Comparison of ENCODE assay signal across 15 cellular contexts in the genomic region with DNA sequence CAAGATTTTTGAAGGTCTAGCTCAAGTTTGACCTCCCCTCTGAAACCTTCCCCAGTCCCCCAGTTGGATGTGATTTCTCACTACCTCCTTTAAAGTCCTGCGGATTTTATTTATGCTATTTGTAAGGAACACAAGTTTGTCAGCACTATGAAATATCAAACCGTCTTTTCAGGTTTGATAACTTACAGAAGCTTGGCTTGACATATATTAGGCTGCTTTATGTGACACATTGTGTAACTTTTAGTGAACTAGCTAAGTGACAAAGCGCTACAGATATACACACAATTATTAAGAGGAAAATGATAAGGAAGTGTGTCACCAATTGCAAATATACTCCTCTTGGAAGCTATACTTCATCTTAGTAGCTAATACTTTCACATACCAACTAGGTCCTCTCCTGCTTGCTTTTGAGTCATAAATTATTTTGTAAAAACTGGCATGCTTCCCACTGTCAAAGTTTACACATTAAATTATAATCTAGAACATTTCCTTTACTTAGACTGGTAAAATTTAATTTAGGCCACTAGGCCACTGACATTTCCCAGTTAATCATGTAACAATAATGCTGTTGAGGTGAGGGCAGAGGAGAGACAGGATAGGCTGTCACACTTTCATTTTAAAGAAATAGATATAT.
"Had no signal": no experiment of that assay in that cellular context is flagged by ENCODE, and none has a peak within 500 bp of the region (broad histone marks: within the 10 kb centered on the region; RNA-seq: fewer than 3 reads in every experiment).

No MANE protein-coding gene starts in this region.

- H3K36me3 ChIP-seq: ascending aorta, upper lobe of left lung, WERI-Rb-1 had no signal

- H3K27ac ChIP-seq: ascending aorta, coronary artery, upper lobe of left lung, WERI-Rb-1 had no signal

- H3K27me3 ChIP-seq: ascending aorta, upper lobe of left lung had no signal

- H3K9me3 ChIP-seq: ascending aorta, upper lobe of left lung had no signal

- ATAC-seq: activated CD8-positive, alpha-beta T cell treated with anti-CD3 and anti-CD28 coated beads, Interleukin-2, amount 10 ng/mL, durations not matched to agents 7 days and 5 days; activated naive CD8-positive, alpha-beta T cell treated with anti-CD3 and anti-CD28 coated beads, Interleukin-2, amount 50 U/mL, for 24 hours; left lobe of liver; natural killer cell; T-cell had no signal

- H3K4me1 ChIP-seq: ascending aorta, upper lobe of left lung had no signal

- DNase-seq: activated CD4-positive, alpha-beta T cell treated with anti-CD3 and anti-CD28 coated beads for 48 hours; activated CD8-positive, alpha-beta memory T cell treated with anti-CD3 and anti-CD28 coated beads, Interleukin-2, amount 50 U/mL, for 48 hours; activated CD8-positive, alpha-beta T cell treated with anti-CD3 and anti-CD28 coated beads, Interleukin-2, amount 10 ng/mL, durations not matched to agents 7 days and 5 days; activated naive CD8-positive, alpha-beta T cell treated with anti-CD3 and anti-CD28 coated beads, Interleukin-2, amount 50 U/mL, for 24 hours; effector CD4-positive, alpha-beta T cell; glutamatergic neuron; natural killer cell; nucleus accumbens; stimulated activated CD4-positive, alpha-beta T cell treated with anti-CD3 and anti-CD28 coated beads, Interleukin-4, amount 100 ng/mL, for 1 hour; T-cell; WERI-Rb-1 had no signal

- H3K4me3 ChIP-seq: ascending aorta, coronary artery, upper lobe of left lung had no signal
